In genomic region chrX:43758044-43758443, GRCh38 we compare ENCODE assay signal across 24 cellular contexts.
"Had no signal": no experiment of that assay in that cellular context is flagged by ENCODE, and none has a peak within 500 bp of the region (broad histone marks: within the 10 kb centered on the region; RNA-seq: fewer than 3 reads in every experiment).

No MANE protein-coding gene starts in this region.

- H3K27ac Mint-ChIP-seq: dendritic cell treated with granulocyte-macrophage colony-stimulating factor and Interleukin-4, amounts not matched to agents 40 ng/mL and 50 ng/mL, for 4 days; effector memory CD8-positive, alpha-beta T cell; endodermal cell had no signal

- H3K27ac ChIP-seq: coronary artery, dorsolateral prefrontal cortex, epithelial cell of prostate, esophagus muscularis mucosa, esophagus squamous epithelium, foreskin keratinocyte, gastrocnemius medialis, gastroesophageal sphincter, heart left ventricle, heart right ventricle had no signal

- H3K4me1 ChIP-seq: esophagus muscularis mucosa, esophagus squamous epithelium, foreskin keratinocyte, gastrocnemius medialis, gastroesophageal sphincter, heart left ventricle, heart right ventricle had no signal

- H3K4me1 Mint-ChIP-seq: endodermal cell had no signal

- H3K4me3 ChIP-seq: coronary artery, dorsolateral prefrontal cortex, esophagus muscularis mucosa, esophagus squamous epithelium, gastrocnemius medialis, gastroesophageal sphincter, heart left ventricle, heart right ventricle had no signal

- H3K9me3 Mint-ChIP-seq: dendritic cell treated with granulocyte-macrophage colony-stimulating factor and Interleukin-4, amounts not matched to agents 40 ng/mL and 50 ng/mL, for 4 days; effector memory CD8-positive, alpha-beta T cell had no signal

- H3K27me3 Mint-ChIP-seq: dendritic cell treated with granulocyte-macrophage colony-stimulating factor and Interleukin-4, amounts not matched to agents 40 ng/mL and 50 ng/mL, for 4 days; effector memory CD8-positive, alpha-beta T cell had no signal

- H3K4me3 Mint-ChIP-seq: dendritic cell treated with granulocyte-macrophage colony-stimulating factor and Interleukin-4, amounts not matched to agents 40 ng/mL and 50 ng/mL, for 4 days; effector memory CD8-positive, alpha-beta T cell; endodermal cell had no signal

- ATAC-seq: effector memory CD8-positive, alpha-beta T cell; esophagus mucosa; foreskin keratinocyte; gastrocnemius medialis; gastroesophageal sphincter; heart left ventricle; heart right ventricle had no signal

- H3K27me3 ChIP-seq: esophagus muscularis mucosa, esophagus squamous epithelium, foreskin keratinocyte, gastrocnemius medialis, gastroesophageal sphincter had no signal

- DNase-seq: cortex of kidney; dermis blood vessel endothelial cell; dorsolateral prefrontal cortex; effector CD4-positive, alpha-beta T cell; effector CD8-positive, alpha-beta T cell; effector memory CD4-positive, alpha-beta T cell; effector memory CD8-positive, alpha-beta T cell; endodermal cell; erythroblast; esophagus squamous epithelium; foreskin fibroblast; foreskin keratinocyte; foreskin melanocyte; gastrocnemius medialis; glutamatergic neuron; head of caudate nucleus; heart left ventricle; heart right ventricle had no signal

- H3K36me3 ChIP-seq: esophagus muscularis mucosa, esophagus squamous epithelium, gastrocnemius medialis, gastroesophageal sphincter, heart left ventricle, heart right ventricle had no signal

- H3K9me3 ChIP-seq: esophagus muscularis mucosa, esophagus squamous epithelium, gastrocnemius medialis, gastroesophageal sphincter, heart left ventricle, heart right ventricle had no signal
